8 cellular contexts compared by ENCODE assay signal in genomic region chr7:23105086-23105643, GRCh38. TPM values are rescaled to one million over a fixed set of nuclear protein-coding genes. Genes with fewer than 3 reads are reported as not detected.
DNase-seq lines count a peak whose midpoint lies in the region; ATAC-seq, FAIRE-seq and TF ChIP-seq lines count a peak whose summit lies in the region.

No MANE protein-coding gene starts in this region.

- H3K4me3 Mint-ChIP-seq in CD14-positive monocyte, result peak overlapping the region; percentile 95 to 98

- H3K4me3 ChIP-seq in WI38 (ENCODE audit: low read depth, low read length), result peak overlapping the region; percentile 80
- peak overlapping the region; percentile 94 for H3K4me3 ChIP-seq in right atrium auricular region
- peak overlapping the region; percentile 63 to 97 (median 79) for H3K4me3 ChIP-seq in skin epidermis

- ATAC-seq in HG03342 (IDR thresholded peaks at IDR 0.05; ENCODE audit: unreplicated experiment) (peak; percentile 8), esophagus mucosa (no peak)

- no peaks in the 10 kb centered on the region for H3K9me3 ChIP-seq in right atrium auricular region

- DNase-seq in CD14-positive monocyte (ENCODE audit: low spot score) (no peak), GM19239 (ENCODE audit: insufficient read length, low spot score) (no peak), right atrium auricular region (ENCODE audit: low spot score) (no peak), COR-L47 (lab: John Stamatoyannopoulos, UW) (no peak)

- H3K36me3 Mint-ChIP-seq in CD14-positive monocyte, result no peaks in the 10 kb centered on the region

- H3K27me3 ChIP-seq in right atrium auricular region, result no peaks in the 10 kb centered on the region

- no peaks in the 10 kb centered on the region for H3K36me3 ChIP-seq in right atrium auricular region

- peaks cover 0 to 4% (median 2%) of the 10 kb centered on the region in 3 donors for H3K27me3 Mint-ChIP-seq in CD14-positive monocyte (ENCODE audit: low read depth in 3 of 3)

- H3K27ac Mint-ChIP-seq in CD14-positive monocyte, result peak overlapping the region; percentile 87 to 96 (median 92)

- H3K27ac ChIP-seq in right atrium auricular region, result peak overlapping the region; percentile 91 to 96
- H3K27ac ChIP-seq in skin epidermis, result peak overlapping the region in 18 of 21 experiments; percentile 62 to 97 (median 89)

- H3K4me1 Mint-ChIP-seq in CD14-positive monocyte, result peaks cover 40% of the 10 kb centered on the region

- peak; percentile 61 for FAIRE-seq in GM19239 (lab: Jason Lieb, UNC)

- intact Hi-C loops in CD14-positive monocyte (cut with micrococcal nuclease), result loop anchor here (2.0 to 5.0 kb wide), 2 partner anchors 74 to 77 kb away; partner anchors contain the start of gene NUP42 (in 1 of the 2)

- no peak for TF ChIP-seq CTCF in CD14-positive monocyte (IDR thresholded peaks at IDR 0.05)
- TF ChIP-seq CTCF in WI38 (IDR thresholded peaks at IDR 0.05; ENCODE audit: low read depth, low read length), result no peak
- TF ChIP-seq CTCF in right atrium auricular region (IDR thresholded peaks at IDR 0.05), result no peak

- H3K4me1 ChIP-seq in right atrium auricular region, result peaks cover 0 to 38% of the 10 kb centered on the region in 2 donors

- peaks cover 0 to 2% (median 0%) of the 10 kb centered on the region in 7 donors for H3K9me3 Mint-ChIP-seq in CD14-positive monocyte

RNA-seq across cellular contexts. Expression of gene KLHL7, which starts 0.4 kb away (rescaled TPM):
- 10 to 100 TPM; 17.4 to 21.0 TPM for polyA plus RNA-seq in CD14-positive monocyte
- 10 to 100 TPM; 37.3 to 87.6 TPM for total RNA-seq in right atrium auricular region
- total RNA-seq in esophagus mucosa, result 18.1 TPM
